ENCODE assay signal across 21 cellular contexts in the genomic region with DNA sequence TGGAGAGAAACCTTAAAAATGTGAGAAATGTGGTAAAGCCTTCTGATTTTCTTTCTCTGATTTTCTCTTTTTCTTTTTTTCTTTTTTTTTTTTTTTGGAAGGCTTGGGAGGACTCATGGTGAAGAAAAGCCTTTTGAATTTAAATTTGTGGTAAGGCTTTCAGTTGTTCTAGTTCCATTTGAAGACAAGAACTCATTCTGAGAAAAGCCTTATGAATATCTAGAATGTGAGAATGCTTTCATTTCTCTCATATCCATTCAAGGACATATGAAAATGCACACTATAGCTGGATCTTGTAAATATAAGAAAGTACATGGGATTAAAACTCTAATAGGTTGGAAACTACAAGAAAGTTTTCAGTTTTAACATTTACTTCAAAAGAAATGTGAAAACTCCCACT.
"Had no signal": no experiment of that assay in that cellular context is flagged by ENCODE, and none has a peak within 500 bp of the region (broad histone marks: within the 10 kb centered on the region; RNA-seq: fewer than 3 reads in every experiment).

No MANE protein-coding gene starts in this region.

- H3K4me3 ChIP-seq: esophagus squamous epithelium, gastroesophageal sphincter, psoas muscle, spleen, tibial artery, upper lobe of left lung, vagina had no signal

- H3K9ac ChIP-seq: parathyroid adenoma had no signal

- H3K9me3 ChIP-seq: esophagus squamous epithelium, gastroesophageal sphincter, psoas muscle, tibial artery, upper lobe of left lung, vagina had no signal

- H2AFZ ChIP-seq: parathyroid adenoma had no signal

- H3K4me1 ChIP-seq: esophagus squamous epithelium, gastroesophageal sphincter, parathyroid adenoma, psoas muscle, spleen, tibial artery, upper lobe of left lung, vagina had no signal

- H3K27ac ChIP-seq: esophagus squamous epithelium, gastroesophageal sphincter, parathyroid adenoma, psoas muscle, spleen, tibial artery, upper lobe of left lung, vagina had no signal

- ATAC-seq: gastroesophageal sphincter; left lobe of liver; naive thymus-derived CD4-positive, alpha-beta T cell; psoas muscle; sciatic nerve; stimulated activated memory B cell treated with anti-CD40 and anti-IgM and Interleukin-4, amounts not matched to agents 10 μg/mL and 1 μg/mL and 100 μg/mL, for 72 hours had no signal

- H3K79me2 ChIP-seq: parathyroid adenoma had no signal

- DNase-seq: esophagus squamous epithelium; foreskin fibroblast; glutamatergic neuron; islet precursor cell; mammary epithelial cell; naive thymus-derived CD4-positive, alpha-beta T cell; nephron progenitor cell; psoas muscle; retina; spleen; stimulated activated CD4-positive, alpha-beta T cell treated with anti-CD3 and anti-CD28 coated beads, Interleukin-15, amount 100 ng/mL, for 24 hours; stimulated activated CD4-positive, alpha-beta T cell treated with anti-CD3 and anti-CD28 coated beads, Interleukin-1b, Interleukin-23, amount 100 ng/mL, for 48 hours; stimulated activated CD4-positive, alpha-beta T cell treated with anti-CD3 and anti-CD28 coated beads, Interleukin-4, amount 100 ng/mL, for 24 hours; tibial artery; upper lobe of left lung had no signal

- H3K36me3 ChIP-seq: esophagus squamous epithelium, gastroesophageal sphincter, spleen, tibial artery, upper lobe of left lung, vagina had no signal

- H3K27me3 ChIP-seq: esophagus squamous epithelium, gastroesophageal sphincter, spleen, tibial artery, upper lobe of left lung, vagina had no signal
